Comparison of ENCODE assay signal across 17 cellular contexts in the genomic region with DNA sequence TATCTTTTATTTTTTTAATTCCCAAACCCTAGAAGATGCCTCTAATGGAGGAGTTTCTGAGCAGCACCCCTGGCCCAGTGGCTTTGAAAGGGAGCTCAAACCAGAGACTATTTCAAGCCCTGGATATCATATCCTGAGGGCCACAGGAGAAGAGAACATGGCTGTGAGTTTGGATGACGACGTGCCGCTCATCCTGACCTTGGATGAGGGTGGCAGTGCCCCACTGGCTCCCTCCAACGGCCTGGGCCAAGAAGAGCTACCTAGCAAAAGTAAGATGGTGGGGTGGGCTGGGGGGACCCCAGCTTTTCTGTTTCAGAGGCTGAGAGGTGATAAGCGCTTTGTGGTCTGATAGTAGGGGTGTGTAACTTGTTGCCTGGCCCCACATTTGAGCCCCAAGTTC. TPM values are rescaled to one million over a fixed set of nuclear protein-coding genes. Genes with fewer than 3 reads are reported as not detected.
DNase-seq lines count a peak whose midpoint lies in the region; ATAC-seq and TF ChIP-seq lines count a peak whose summit lies in the region.
"Had no signal": no experiment of that assay in that cellular context is flagged by ENCODE, and none has a peak within 500 bp of the region (broad histone marks: within the 10 kb centered on the region; RNA-seq: fewer than 3 reads in every experiment).

No MANE protein-coding gene starts in this region.

- no peak overlapping the region for H3K9ac ChIP-seq in mesenchymal stem cell (ENCODE audit: low read length)
- H3K9ac ChIP-seq: KMS-11 had no signal

- H3K4me2 ChIP-seq in OCI-LY7 (ENCODE audit: low read length) (no peak overlapping the region), mesenchymal stem cell (ENCODE audit: low read length, poor library complexity, severe bottlenecking) (no peak overlapping the region)
- H3K4me2 ChIP-seq: GM23338, KMS-11 had no signal

- H3K79me1 ChIP-seq in mesenchymal stem cell (replicated peaks; ENCODE audit: low read length, poor library complexity, severe bottlenecking) = peaks cover 12% of the 10 kb centered on the region

- H3K27me3 ChIP-seq in mesenchymal stem cell (ENCODE audit: control insufficient read depth in 1 of 2, insufficient read depth in 1 of 2, low read length in 2 of 2) = no peaks in the 10 kb centered on the region
- no peaks in the 10 kb centered on the region for H3K27me3 ChIP-seq in thoracic aorta (replicated peaks; ENCODE audit: insufficient read depth)

- H4K91ac ChIP-seq in mesenchymal stem cell (ENCODE audit: low read length) = no peak overlapping the region

- no peak overlapping the region for H3K4me3 Mint-ChIP-seq in activated T-helper 1 cell treated with anti-CD3 and anti-CD28 coated beads, Interleukin-12 subunit alpha, Interleukin-12 subunit beta, Interleukin-2, Interleukin-4 antibody, amounts not matched to agents 30 ng/mL and 10 ng/mL and 1 ng/mL, durations not matched to agents 14 hours and 24 hours and 36 hours
- H3K4me3 Mint-ChIP-seq: activated CD4-positive, alpha-beta memory T cell treated with anti-CD3 and anti-CD28 coated beads, Interleukin-2, amount 10 ng/mL, durations not matched to agents 7 days and 5 days; activated naive CD4-positive, alpha-beta T cell treated with anti-CD3 and anti-CD28 coated beads, Interleukin-2, amount 10 ng/mL, durations not matched to agents 7 days and 5 days; activated T-cell treated with anti-CD3 and anti-CD28 coated beads, Interleukin-2, amount 50 U/mL, for 4 hours; GM23338; natural killer cell treated with Interleukin-12 subunit alpha and Interleukin-12 subunit beta and Interleukin-15 and Interleukin-18, amount 100 ng/mL, for 72 hours; T-cell had no signal

- H3K9me3 ChIP-seq in OCI-LY7 (ENCODE audit: low read length) (no peaks in the 10 kb centered on the region), mesenchymal stem cell (ENCODE audit: control insufficient read depth, low read length) (peaks cover 7% of the 10 kb centered on the region), thoracic aorta (no peaks in the 10 kb centered on the region)

- no peak overlapping the region for H3K14ac ChIP-seq in mesenchymal stem cell (ENCODE audit: low read length in 2 of 2)

- H3K27ac Mint-ChIP-seq in activated T-helper 1 cell treated with anti-CD3 and anti-CD28 coated beads, Interleukin-12 subunit alpha, Interleukin-12 subunit beta, Interleukin-2, Interleukin-4 antibody, amounts not matched to agents 30 ng/mL and 10 ng/mL and 1 ng/mL, durations not matched to agents 14 hours and 24 hours and 36 hours = peak overlapping the region; percentile 40
- H3K27ac Mint-ChIP-seq: activated CD4-positive, alpha-beta memory T cell treated with anti-CD3 and anti-CD28 coated beads, Interleukin-2, amount 10 ng/mL, durations not matched to agents 7 days and 5 days; activated naive CD4-positive, alpha-beta T cell treated with anti-CD3 and anti-CD28 coated beads, Interleukin-2, amount 10 ng/mL, durations not matched to agents 7 days and 5 days; GM23338; T-cell had no signal

- H2BK12ac ChIP-seq in mesenchymal stem cell (ENCODE audit: low read length in 2 of 2) = peak overlapping the region; percentile 15 to 78

- BruUV-seq in OCI-LY7 (replicated peaks; lab: Mats Ljungman, UMichigan) = no TSS peak

- CTCF ChIA-PET in OCI-LY7 (lab: Charles Lee; ENCODE audit: unreplicated experiment) = no interaction called here

- no peaks in the 10 kb centered on the region for H3K27me3 Mint-ChIP-seq in activated T-helper 1 cell treated with anti-CD3 and anti-CD28 coated beads, Interleukin-12 subunit alpha, Interleukin-12 subunit beta, Interleukin-2, Interleukin-4 antibody, amounts not matched to agents 30 ng/mL and 10 ng/mL and 1 ng/mL, durations not matched to agents 14 hours and 24 hours and 36 hours (ENCODE audit: insufficient read depth)
- H3K27me3 Mint-ChIP-seq: activated CD4-positive, alpha-beta memory T cell treated with anti-CD3 and anti-CD28 coated beads, Interleukin-2, amount 10 ng/mL, durations not matched to agents 7 days and 5 days; activated naive CD4-positive, alpha-beta T cell treated with anti-CD3 and anti-CD28 coated beads, Interleukin-2, amount 10 ng/mL, durations not matched to agents 7 days and 5 days; natural killer cell treated with Interleukin-12 subunit alpha and Interleukin-12 subunit beta and Interleukin-15 and Interleukin-18, amount 100 ng/mL, for 72 hours; T-cell had no signal

- H3K36me3 ChIP-seq in OCI-LY7 (ENCODE audit: insufficient read depth, low read length) = peaks cover 61% of the 10 kb centered on the region
- peaks cover 26 to 49% of the 10 kb centered on the region in 2 experiments for H3K36me3 ChIP-seq in mesenchymal stem cell (ENCODE audit: control insufficient read depth in 1 of 2, insufficient read depth in 2 of 2, low read depth in 1 of 2, low read length in 2 of 2)
- peaks cover 17% of the 10 kb centered on the region for H3K36me3 ChIP-seq in thoracic aorta

- H3K18ac ChIP-seq in mesenchymal stem cell (ENCODE audit: low read depth in 1 of 2, low read length in 2 of 2) = peak overlapping the region in 1 of 2 experiments; percentile 48

- H2AFZ ChIP-seq in OCI-LY7 (ENCODE audit: low read length) = no peak overlapping the region
- no peak overlapping the region for H2AFZ ChIP-seq in mesenchymal stem cell (ENCODE audit: low read depth, low read length)
- H2AFZ ChIP-seq: GM23338 had no signal

- H4K20me1 ChIP-seq in OCI-LY7 (ENCODE audit: insufficient read depth, low read length) = no peaks in the 10 kb centered on the region

- DNase-seq in OCI-LY7 (ENCODE audit: low spot score) = no peak
- no peak for DNase-seq in activated T-helper 1 cell treated with anti-CD3 and anti-CD28 coated beads, Interleukin-12 subunit alpha, Interleukin-12 subunit beta, Interleukin-2, Interleukin-4 antibody, amounts not matched to agents 30 ng/mL and 10 ng/mL and 1 ng/mL, durations not matched to agents 14 hours and 24 hours and 36 hours (ENCODE audit: low spot score)
- no peak for DNase-seq in mesenchymal stem cell
- DNase-seq in thoracic aorta (ENCODE audit: low spot score) = no peak
- DNase-seq in omental fat pad (ENCODE audit: low spot score) = no peak
- DNase-seq in NCI-H510A (lab: John Stamatoyannopoulos, UW) = no peak
- DNase-seq: activated CD4-positive, alpha-beta memory T cell treated with anti-CD3 and anti-CD28 coated beads, Interleukin-2, amount 10 ng/mL, durations not matched to agents 7 days and 5 days; activated naive CD4-positive, alpha-beta T cell treated with anti-CD3 and anti-CD28 coated beads, Interleukin-2, amount 10 ng/mL, durations not matched to agents 7 days and 5 days; activated T-cell treated with anti-CD3 and anti-CD28 coated beads, Interleukin-2, amount 50 U/mL, for 4 hours; AML-193; islet precursor cell; NCI-H2029; T-cell had no signal

- no peak for TF ChIP-seq CTCF in OCI-LY7 (conservative IDR thresholded peaks at IDR 0.05; ENCODE audit: low read length)
- TF ChIP-seq CTCF in thoracic aorta (IDR thresholded peaks at IDR 0.05) = no peak
- no peak for TF ChIP-seq CTCF in omental fat pad (IDR thresholded peaks at IDR 0.05)

- no peak for ATAC-seq in thoracic aorta (ENCODE audit: insufficient number of reproducible peaks, low FRiP score, low read depth)
- ATAC-seq in HG02642 (IDR thresholded peaks at IDR 0.05; ENCODE audit: poor library complexity, unreplicated experiment) = no peak
- ATAC-seq in omental fat pad (ENCODE audit: low FRiP score) = no peak
- ATAC-seq: activated T-cell treated with anti-CD3 and anti-CD28 coated beads, Interleukin-2, amount 50 U/mL, for 4 hours; GM23338; natural killer cell treated with Interleukin-12 subunit alpha and Interleukin-12 subunit beta and Interleukin-15 and Interleukin-18, amount 100 ng/mL, for 72 hours; T-cell had no signal

- POLR2A ChIA-PET in OCI-LY7 (lab: Charles Lee) = interaction anchor here (0.7 to 12.4 kb wide), 4 partner anchors 10 to 54 kb away, joined by 3 to 183 read pairs (median 4); no protein-coding TSS in a partner anchor

- no peak overlapping the region for H3K4me3 ChIP-seq in OCI-LY7 (ENCODE audit: low read depth, low read length, poor library complexity, severe bottlenecking)
- H3K4me3 ChIP-seq in mesenchymal stem cell (ENCODE audit: insufficient read depth in 1 of 2, low read depth in 1 of 2, low read length in 2 of 2) = no peak overlapping the region
- H3K4me3 ChIP-seq in thoracic aorta = no peak overlapping the region
- H3K4me3 ChIP-seq: GM23338 had no signal

- peaks cover 82% of the 10 kb centered on the region for H3K79me2 ChIP-seq in OCI-LY7 (ENCODE audit: insufficient read depth, low read depth, low read length)

- peaks cover 30% of the 10 kb centered on the region for H3K36me3 Mint-ChIP-seq in activated T-helper 1 cell treated with anti-CD3 and anti-CD28 coated beads, Interleukin-12 subunit alpha, Interleukin-12 subunit beta, Interleukin-2, Interleukin-4 antibody, amounts not matched to agents 30 ng/mL and 10 ng/mL and 1 ng/mL, durations not matched to agents 14 hours and 24 hours and 36 hours (ENCODE audit: low read depth)
- H3K36me3 Mint-ChIP-seq: natural killer cell treated with Interleukin-12 subunit alpha and Interleukin-12 subunit beta and Interleukin-15 and Interleukin-18, amount 100 ng/mL, for 72 hours had no signal

- H2AK5ac ChIP-seq in mesenchymal stem cell (ENCODE audit: low read length, severe bottlenecking) = no peak overlapping the region

- H4K8ac ChIP-seq in mesenchymal stem cell (ENCODE audit: low read length) = no peak overlapping the region

- H3K27ac ChIP-seq in OCI-LY7 (ENCODE audit: low read depth, low read length, poor library complexity, severe bottlenecking) (peak overlapping the region; percentile 82), mesenchymal stem cell (ENCODE audit: low read length, poor library complexity, severe bottlenecking) (no peak overlapping the region), thoracic aorta (peak overlapping the region; percentile 85 to 89)
- H3K27ac ChIP-seq: KMS-11 had no signal

- H3K23ac ChIP-seq in mesenchymal stem cell (ENCODE audit: low read length in 2 of 2) = no peak overlapping the region

- intact Hi-C loops in OCI-LY7 (cut with micrococcal nuclease; ENCODE audit: unreplicated experiment) = no loop called here
- intact Hi-C loops in activated T-helper 1 cell treated with anti-CD3 and anti-CD28 coated beads, Interleukin-12 subunit alpha, Interleukin-12 subunit beta, Interleukin-2, Interleukin-4 antibody, amounts not matched to agents 30 ng/mL and 10 ng/mL and 1 ng/mL, durations not matched to agents 14 hours and 24 hours and 36 hours (cut with micrococcal nuclease) = no loop called here

- H3K4ac ChIP-seq in mesenchymal stem cell (ENCODE audit: low read depth in 1 of 2, low read length in 2 of 2) = peak overlapping the region in 1 of 2 experiments; percentile 43

- H3K4me1 Mint-ChIP-seq in activated T-helper 1 cell treated with anti-CD3 and anti-CD28 coated beads, Interleukin-12 subunit alpha, Interleukin-12 subunit beta, Interleukin-2, Interleukin-4 antibody, amounts not matched to agents 30 ng/mL and 10 ng/mL and 1 ng/mL, durations not matched to agents 14 hours and 24 hours and 36 hours (ENCODE audit: low read depth) = peaks cover 55% of the 10 kb centered on the region

- peak overlapping the region; percentile 60 for H2BK15ac ChIP-seq in mesenchymal stem cell (ENCODE audit: low read depth, poor library complexity, severe bottlenecking)

- 96% methylated on average over 5 of the region's 5 CpGs for WGBS in mesenchymal stem cell

- H2BK5ac ChIP-seq in mesenchymal stem cell (ENCODE audit: low read depth, low read length, poor library complexity, severe bottlenecking) = no peak overlapping the region

- H3K9me3 Mint-ChIP-seq in activated T-helper 1 cell treated with anti-CD3 and anti-CD28 coated beads, Interleukin-12 subunit alpha, Interleukin-12 subunit beta, Interleukin-2, Interleukin-4 antibody, amounts not matched to agents 30 ng/mL and 10 ng/mL and 1 ng/mL, durations not matched to agents 14 hours and 24 hours and 36 hours = no peaks in the 10 kb centered on the region
- H3K9me3 Mint-ChIP-seq: activated CD4-positive, alpha-beta memory T cell treated with anti-CD3 and anti-CD28 coated beads, Interleukin-2, amount 10 ng/mL, durations not matched to agents 7 days and 5 days; activated naive CD4-positive, alpha-beta T cell treated with anti-CD3 and anti-CD28 coated beads, Interleukin-2, amount 10 ng/mL, durations not matched to agents 7 days and 5 days; activated T-cell treated with anti-CD3 and anti-CD28 coated beads, Interleukin-2, amount 50 U/mL, for 4 hours; GM23338; natural killer cell treated with Interleukin-12 subunit alpha and Interleukin-12 subunit beta and Interleukin-15 and Interleukin-18, amount 100 ng/mL, for 72 hours; T-cell had no signal

- peak overlapping the region; percentile 71 for H2BK120ac ChIP-seq in mesenchymal stem cell (ENCODE audit: low read depth, low read length)

- H3K4me1 ChIP-seq in OCI-LY7 (ENCODE audit: insufficient read depth, low read length, poor library complexity, severe bottlenecking) = peaks cover 66% of the 10 kb centered on the region
- peaks cover 11% of the 10 kb centered on the region for H3K4me1 ChIP-seq in mesenchymal stem cell (ENCODE audit: control insufficient read depth, insufficient read depth, low read depth, low read length)
- H3K4me1 ChIP-seq in thoracic aorta (ENCODE audit: control insufficient read depth in 1 of 2, low read depth in 2 of 2) = peaks cover 52 to 77% of the 10 kb centered on the region in 2 donors

- no peaks in the 10 kb centered on the region for H3K9me2 ChIP-seq in OCI-LY7 (ENCODE audit: insufficient read depth, low read length)

RNA-seq across cellular contexts. Expression of gene TPCN1, which starts 5.4 kb away (rescaled TPM):
- 72.4 and 96.0 TPM in 2 replicates for total RNA-seq in OCI-LY7 (2014; rRNA removed; shearing (Covaris generic))
- total RNA-seq in OCI-LY7 (2022) (160 and 177 TPM in 2 replicates), thoracic aorta (10 to 100 TPM; 84.1 to 93.5 TPM), omental fat pad (10 to 100 TPM; 29.4 to 52.0 (median 33.5) TPM)
- 31.4 and 35.4 TPM in 2 replicates for total RNA-seq in activated T-helper 1 cell treated with anti-CD3 and anti-CD28 coated beads, Interleukin-12 subunit alpha, Interleukin-12 subunit beta, Interleukin-2, Interleukin-4 antibody, amounts not matched to agents 30 ng/mL and 10 ng/mL and 1 ng/mL, durations not matched to agents 14 hours and 24 hours and 36 hours
- 57.5 TPM for polyA plus RNA-seq in mesenchymal stem cell (2013, experiment 1 of 2)
- 58.5 TPM for polyA plus RNA-seq in mesenchymal stem cell (2013, experiment 2 of 2)

RNA-seq across cellular contexts. Expression of gene RITA1, which starts 41.2 kb away (rescaled TPM):
- total RNA-seq in OCI-LY7 (2014; rRNA removed; shearing (Covaris generic)) = 72.5 and 90.8 TPM in 2 replicates
- total RNA-seq in OCI-LY7 (2022) = 59.5 and 68.6 TPM in 2 replicates
- 27.1 and 31.4 TPM in 2 replicates for total RNA-seq in activated T-helper 1 cell treated with anti-CD3 and anti-CD28 coated beads, Interleukin-12 subunit alpha, Interleukin-12 subunit beta, Interleukin-2, Interleukin-4 antibody, amounts not matched to agents 30 ng/mL and 10 ng/mL and 1 ng/mL, durations not matched to agents 14 hours and 24 hours and 36 hours
- polyA plus RNA-seq in mesenchymal stem cell (2013, experiment 1 of 2) = 15.4 TPM
- 14.6 TPM for polyA plus RNA-seq in mesenchymal stem cell (2013, experiment 2 of 2)
- total RNA-seq in thoracic aorta = 10 to 100 TPM; 12.2 to 26.9 TPM
- total RNA-seq in omental fat pad = 10 to 100 TPM in 3 of 4 donors, 1 to 10 TPM in 1; 7.9 to 14.3 (median 11.5) TPM

RNA-seq across cellular contexts. Expression of gene DDX54, which starts 41.4 kb away (rescaled TPM):
- total RNA-seq in OCI-LY7 (2014; rRNA removed; shearing (Covaris generic)) = 86.0 and 87.2 TPM in 2 replicates
- total RNA-seq in OCI-LY7 (2022) (145 and 150 TPM in 2 replicates), thoracic aorta (10 to 100 TPM; 27.3 to 84.2 TPM), omental fat pad (10 to 100 TPM; 42.4 to 67.0 (median 51.8) TPM)
- total RNA-seq in activated T-helper 1 cell treated with anti-CD3 and anti-CD28 coated beads, Interleukin-12 subunit alpha, Interleukin-12 subunit beta, Interleukin-2, Interleukin-4 antibody, amounts not matched to agents 30 ng/mL and 10 ng/mL and 1 ng/mL, durations not matched to agents 14 hours and 24 hours and 36 hours = 121 and 133 TPM in 2 replicates
- polyA plus RNA-seq in mesenchymal stem cell (2013, experiment 1 of 2) = 34.2 TPM
- 36.4 TPM for polyA plus RNA-seq in mesenchymal stem cell (2013, experiment 2 of 2)
